Comparison of ENCODE assay signal across 1 cellular context in the genomic region with DNA sequence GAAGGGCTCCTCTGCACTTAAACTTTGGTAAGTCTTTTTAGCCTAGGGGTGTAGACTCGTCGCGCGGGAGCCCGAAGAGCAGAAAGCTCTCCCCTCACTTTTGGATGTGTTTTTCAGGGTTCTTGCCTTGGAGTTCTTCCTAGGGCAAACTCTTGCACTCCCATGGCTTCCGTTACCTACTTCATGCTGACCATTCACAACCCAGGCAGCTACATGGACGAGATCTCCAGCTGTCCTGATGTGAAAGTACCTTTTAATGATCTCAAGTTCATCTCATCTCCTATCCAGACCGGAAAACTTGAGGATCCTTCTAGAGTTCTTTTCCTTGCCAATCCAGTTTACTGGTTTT.
A peak's percentile ranks its signal among the peaks of the same experiment; 100 is the strongest.
TF ChIP-seq lines count a peak whose summit lies in the region.

No MANE protein-coding gene starts in this region.

TF ChIP-seq in GM12878, 131 proteins besides CTCF, POLR2A, EP300 and RAD21:
- TF ChIP-seq ZNF207 (IDR thresholded peaks at IDR 0.05; ENCODE audit: borderline replicate concordance) (no peak), BHLHE40 (IDR thresholded peaks at IDR 0.05; ENCODE audit: borderline replicate concordance in 1 of 2, low read depth in 2 of 2, low read length in 1 of 2) (no peak), SMARCA5 (IDR thresholded peaks at IDR 0.05) (no peak), BMI1 (IDR thresholded peaks at IDR 0.05; ENCODE audit: borderline replicate concordance) (no peak), SUPT20H (IDR thresholded peaks at IDR 0.05; ENCODE audit: borderline replicate concordance, control insufficient read depth, low read depth, low read length) (no peak), PML (IDR thresholded peaks at IDR 0.05; ENCODE audit: low read length) (peak; percentile 35; the same call in 1 of the 2 replicates), ATF3 (IDR thresholded peaks at IDR 0.05; ENCODE audit: borderline replicate concordance, extremely low read depth, low read depth, low read length) (no peak), STAT3 (IDR thresholded peaks at IDR 0.05; ENCODE audit: low read depth, low read length) (no peak), ETV6 (conservative IDR thresholded peaks at IDR 0.05 in 1 of 2, IDR thresholded peaks at IDR 0.05 in 1 of 2; ENCODE audit: borderline replicate concordance in 1 of 2, low read depth in 1 of 2) (no peak; a peak in 1 of 4 replicates), YBX1 (IDR thresholded peaks at IDR 0.05) (no peak), CEBPB (IDR thresholded peaks at IDR 0.05; ENCODE audit: borderline replicate concordance in 1 of 2, low read depth in 2 of 2, low read length in 2 of 2) (no peak), NR2C2 (IDR thresholded peaks at IDR 0.05; ENCODE audit: borderline replicate concordance, control insufficient read depth, insufficient read length, low read depth) (no peak), MXI1 (IDR thresholded peaks at IDR 0.05; ENCODE audit: low read depth, low read length) (0 out of 2 replicates have a peak, but pooled peaks have one; percentile 11), FOXM1 (IDR thresholded peaks at IDR 0.05; ENCODE audit: low read depth, low read length) (no peak), CBX5 (IDR thresholded peaks at IDR 0.05; ENCODE audit: low read depth) (peak; percentile 10; the same call in 1 of the 2 replicates), POLR2AphosphoS5 (IDR thresholded peaks at IDR 0.05; ENCODE audit: low read length) (no peak)
TF ChIP-seq in GM12878: peak in this region for 3.
